ENCODE assay signal across 14 cellular contexts in the genomic region with DNA sequence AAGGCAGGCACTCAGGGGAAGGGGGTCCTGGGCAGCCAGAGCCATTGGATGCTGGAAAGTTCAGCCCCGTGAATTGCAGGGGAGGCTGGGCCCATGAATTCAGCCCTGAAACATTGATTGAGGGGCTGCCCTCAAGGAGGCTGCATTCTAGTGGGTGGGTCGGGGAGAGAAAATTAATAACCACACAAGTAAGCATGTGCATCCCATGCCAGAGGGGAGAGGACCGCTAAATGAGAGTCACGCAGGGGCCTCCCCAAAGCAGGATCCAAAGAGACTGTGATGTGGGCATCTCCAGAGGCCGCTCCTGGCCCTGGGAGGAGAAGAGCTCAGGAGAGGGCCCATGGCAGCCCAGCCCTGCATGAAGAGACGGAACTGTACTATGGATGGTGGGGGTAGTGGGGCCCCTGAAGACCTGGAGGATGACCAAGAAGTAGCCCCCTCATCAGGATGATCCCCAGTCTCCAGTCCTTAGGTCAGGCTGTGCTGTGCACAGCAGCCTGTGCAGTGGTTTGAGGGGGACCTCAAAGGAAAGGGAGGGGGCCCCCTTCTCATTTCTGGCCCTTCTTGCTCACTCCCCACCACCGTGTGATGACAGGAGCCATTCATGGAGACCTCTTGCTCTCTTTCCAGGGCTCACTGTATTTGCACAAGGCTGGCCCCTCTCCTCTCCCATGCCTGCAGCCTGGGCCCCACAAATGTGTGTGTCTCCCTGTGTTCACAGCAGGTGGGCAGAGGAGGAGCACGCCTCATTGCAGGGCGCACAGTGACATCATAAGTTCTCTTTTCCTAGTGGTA.
DNase-seq lines count a peak whose midpoint lies in the region; ATAC-seq and TF ChIP-seq lines count a peak whose summit lies in the region.
"Had no signal": no experiment of that assay in that cellular context is flagged by ENCODE, and none has a peak within 500 bp of the region (broad histone marks: within the 10 kb centered on the region; RNA-seq: fewer than 3 reads in every experiment).

No MANE protein-coding gene starts in this region.

- intact Hi-C loops in posterior vena cava (cut with DNase I) = no loop called here

- no peaks in the 10 kb centered on the region for H3K4me1 ChIP-seq in RWPE2 (ENCODE audit: insufficient read depth, poor library complexity, severe bottlenecking)
- H3K4me1 ChIP-seq: HAP-1 had no signal

- TF ChIP-seq CTCF in RWPE2 (IDR thresholded peaks at IDR 0.05; ENCODE audit: poor library complexity, severe bottlenecking) = no peak

- DNase-seq in RWPE2 (ENCODE audit: low spot score) (peak; percentile 30), ecto neural progenitor cell (ENCODE audit: low spot score) (peak; percentile 24), posterior vena cava (ENCODE audit: low spot score) (peak; percentile 26), ureter (ENCODE audit: low spot score) (peak; percentile 35), hepatic stellate cell (ENCODE audit: low spot score) (no peak), hippocampal formation (lab: John Stamatoyannopoulos, UW) (no peak)
- DNase-seq in activated CD4-positive, CD25-positive, alpha-beta regulatory T cell (lab: John Stamatoyannopoulos, UW) = no peak
- DNase-seq: ACHN; CD4-positive, CD25-positive, alpha-beta regulatory T cell; DMS53; GF-D8 had no signal

- H3K27me3 ChIP-seq in RWPE2 (ENCODE audit: insufficient read depth, poor library complexity, severe bottlenecking) = no peaks in the 10 kb centered on the region
- H3K27me3 ChIP-seq: BLaER1 treated with 17β-estradiol and CSF1 and Interleukin-3, amounts not matched to agents 10 nM and 100 nM had no signal

- H3K9me3 ChIP-seq in RWPE2 (ENCODE audit: severe bottlenecking) = peaks cover 1% of the 10 kb centered on the region
- H3K9me3 ChIP-seq: HAP-1 had no signal

- no peaks in the 10 kb centered on the region for H3K36me3 ChIP-seq in RWPE2 (ENCODE audit: low read depth)
- H3K36me3 ChIP-seq: BLaER1 treated with 17β-estradiol and CSF1 and Interleukin-3, amounts not matched to agents 10 nM and 100 nM; HAP-1 had no signal

- no peak for ATAC-seq in RWPE2 (ENCODE audit: low read depth)

- no peak overlapping the region for H3K27ac ChIP-seq in RWPE2 (ENCODE audit: poor library complexity, severe bottlenecking)
- H3K27ac ChIP-seq: BLaER1 treated with 17β-estradiol and CSF1 and Interleukin-3, amounts not matched to agents 10 nM and 100 nM; HL-60 had no signal

- no peak overlapping the region for H3K4me3 ChIP-seq in RWPE2 (ENCODE audit: severe bottlenecking)
- H3K4me3 ChIP-seq: BLaER1 treated with 17β-estradiol and CSF1 and Interleukin-3, amounts not matched to agents 10 nM and 100 nM; HAP-1 had no signal

Comparison
In these comparisons a context has a peak if more than half of its experiments do, and no peak if none do; other contexts are left out.
1. DNase-seq: peak in RWPE2 (single experiment), ecto neural progenitor cell (single experiment), posterior vena cava (single experiment) and ureter (single experiment); none in hepatic stellate cell (single experiment), activated CD4-positive, CD25-positive, alpha-beta regulatory T cell (0 of 4) and hippocampal formation (0 of 2).